In genomic region chr19:2236285-2237050, GRCh38 we compare ENCODE assay signal across 8 cellular contexts. TPM values are rescaled to one million over a fixed set of nuclear protein-coding genes. Genes with fewer than 3 reads are reported as not detected.
A peak's percentile ranks its signal among the peaks of the same experiment; 100 is the strongest.
DNase-seq lines count a peak whose midpoint lies in the region; ATAC-seq lines count a peak whose summit lies in the region.

PLEKHJ1 (minus strand) TSS chr19:2236329; CDS start chr19:2236248, 81 bp downstream.
SF3A2 (plus strand) TSS chr19:2236824; CDS start chr19:2243419, 6,595 bp downstream.

- peak; percentile 76 to 83 for ATAC-seq in CD4-positive, CD25-positive, alpha-beta regulatory T cell (ENCODE audit: low read depth in 2 of 2)
- peak; percentile 77 for ATAC-seq in GM19372 (IDR thresholded peaks at IDR 0.05; ENCODE audit: low read depth, unreplicated experiment)
- ATAC-seq in HG03558 (IDR thresholded peaks at IDR 0.05; ENCODE audit: extremely low read depth, unreplicated experiment) = peak; percentile 51
- peak; percentile 89 for ATAC-seq in left lobe of liver

- peaks cover 15 to 71% (median 47%) of the 10 kb centered on the region in 4 donors for H3K4me1 Mint-ChIP-seq in CD4-positive, CD25-positive, alpha-beta regulatory T cell
- peaks cover 78% of the 10 kb centered on the region for H3K4me1 Mint-ChIP-seq in dendritic cell treated with granulocyte-macrophage colony-stimulating factor and Interleukin-4, amounts not matched to agents 40 ng/mL and 50 ng/mL, for 4 days (ENCODE audit: low read depth)

- peak within 1 kb of the TSS; percentile 75 for H3K4me3 ChIP-seq in CD4-positive, CD25-positive, alpha-beta regulatory T cell (ENCODE audit: low read depth, low read length)

- no peaks in the 10 kb centered on the region for H3K36me3 ChIP-seq in CD4-positive, CD25-positive, alpha-beta regulatory T cell (ENCODE audit: control insufficient read depth, insufficient read depth, low read length)

- H3K36me3 Mint-ChIP-seq in CD4-positive, CD25-positive, alpha-beta regulatory T cell = peaks cover 16% of the 10 kb centered on the region
- peaks cover 83% of the 10 kb centered on the region for H3K36me3 Mint-ChIP-seq in dendritic cell treated with granulocyte-macrophage colony-stimulating factor and Interleukin-4, amounts not matched to agents 40 ng/mL and 50 ng/mL, for 4 days (ENCODE audit: low read depth)

- H3K27me3 ChIP-seq in CD4-positive, CD25-positive, alpha-beta regulatory T cell (ENCODE audit: control insufficient read depth, insufficient read depth, low read length) = no peaks in the 10 kb centered on the region

- DNase-seq in CD4-positive, CD25-positive, alpha-beta regulatory T cell = peak; percentile 96 to 100 (median 98)
- peak; percentile 89 for DNase-seq in NCI-H748 treated with DMSO at 0.1 percent for 48 hours (lab: John Stamatoyannopoulos, UW)
- peak; percentile 96 to 99 for DNase-seq in activated CD4-positive, alpha-beta T cell treated with anti-CD3 and anti-CD28 coated beads, Interleukin-2, amount 50 U/mL, for 24 hours (ENCODE audit: low read depth in 1 of 2, low spot score in 1 of 2)
- DNase-seq in left lobe of liver (ENCODE audit: low spot score) = peak; percentile 97
- peak; percentile 97 for DNase-seq in stimulated activated CD4-positive, alpha-beta T cell treated with anti-CD3 and anti-CD28 coated beads, Interleukin-2, amount 100 ng/mL, for 4 hours (ENCODE audit: low read depth)

- H3K9me3 Mint-ChIP-seq in CD4-positive, CD25-positive, alpha-beta regulatory T cell = no peaks in the 10 kb centered on the region
- H3K9me3 Mint-ChIP-seq in dendritic cell treated with granulocyte-macrophage colony-stimulating factor and Interleukin-4, amounts not matched to agents 40 ng/mL and 50 ng/mL, for 4 days = no peaks in the 10 kb centered on the region

- peaks cover 13% of the 10 kb centered on the region for H3K27me3 Mint-ChIP-seq in CD4-positive, CD25-positive, alpha-beta regulatory T cell
- H3K27me3 Mint-ChIP-seq in dendritic cell treated with granulocyte-macrophage colony-stimulating factor and Interleukin-4, amounts not matched to agents 40 ng/mL and 50 ng/mL, for 4 days = no peaks in the 10 kb centered on the region

- no peaks in the 10 kb centered on the region for H3K9me3 ChIP-seq in CD4-positive, CD25-positive, alpha-beta regulatory T cell (ENCODE audit: control insufficient read depth in 2 of 2, low read length in 2 of 2)

- H3K27ac ChIP-seq in CD4-positive, CD25-positive, alpha-beta regulatory T cell (ENCODE audit: insufficient read depth, low read length, poor library complexity, severe bottlenecking) = peak within 1 kb of the TSS; percentile 99

- intact Hi-C loops in dendritic cell treated with granulocyte-macrophage colony-stimulating factor and Interleukin-4, amounts not matched to agents 40 ng/mL and 50 ng/mL, for 4 days (cut with micrococcal nuclease) = loop anchor here (1.0 to 5.0 kb wide), 3 partner anchors 37 to 85 kb away; partner anchors contain the start of gene AP3D1

- H3K4me3 Mint-ChIP-seq in CD4-positive, CD25-positive, alpha-beta regulatory T cell = peak within 1 kb of the TSS; percentile 92 to 100 (median 98)
- peak within 1 kb of the TSS; percentile 94 for H3K4me3 Mint-ChIP-seq in dendritic cell treated with granulocyte-macrophage colony-stimulating factor and Interleukin-4, amounts not matched to agents 40 ng/mL and 50 ng/mL, for 4 days

- H3K27ac Mint-ChIP-seq in CD4-positive, CD25-positive, alpha-beta regulatory T cell = peak within 1 kb of the TSS; percentile 99 to 100 (median 99)
- H3K27ac Mint-ChIP-seq in dendritic cell treated with granulocyte-macrophage colony-stimulating factor and Interleukin-4, amounts not matched to agents 40 ng/mL and 50 ng/mL, for 4 days = peak within 1 kb of the TSS; percentile 98

- H3K4me1 ChIP-seq in CD4-positive, CD25-positive, alpha-beta regulatory T cell (ENCODE audit: control insufficient read depth, insufficient read depth, low read length, poor library complexity, severe bottlenecking) = peaks cover 67% of the 10 kb centered on the region

RNA-seq across cellular contexts. Expression of gene PLEKHJ1, which starts in this region (rescaled TPM):
- 50.3 TPM for total RNA-seq in CD4-positive, CD25-positive, alpha-beta regulatory T cell
- 100 to 1,000 TPM in 3 of 4 donors, 10 to 100 TPM in 1; 97.7 to 121 (median 108) TPM for polyA plus RNA-seq in CD4-positive, CD25-positive, alpha-beta regulatory T cell
- 41.3 TPM for total RNA-seq in left lobe of liver

RNA-seq across cellular contexts. Expression of gene SF3A2, which starts in this region (rescaled TPM):
- total RNA-seq in CD4-positive, CD25-positive, alpha-beta regulatory T cell = 146 TPM
- polyA plus RNA-seq in CD4-positive, CD25-positive, alpha-beta regulatory T cell = 10 to 100 TPM; 13.5 to 26.0 (median 20.0) TPM
- total RNA-seq in left lobe of liver = 19.0 TPM

Comparison
In these comparisons a context has a peak if more than half of its experiments do, and no peak if none do; other contexts are left out.
1. Peak in every context shown above with its lines: DNase-seq, ATAC-seq, H3K4me3 ChIP-seq and H3K27ac ChIP-seq.